ENCODE assay signal across 14 cellular contexts in the genomic region with DNA sequence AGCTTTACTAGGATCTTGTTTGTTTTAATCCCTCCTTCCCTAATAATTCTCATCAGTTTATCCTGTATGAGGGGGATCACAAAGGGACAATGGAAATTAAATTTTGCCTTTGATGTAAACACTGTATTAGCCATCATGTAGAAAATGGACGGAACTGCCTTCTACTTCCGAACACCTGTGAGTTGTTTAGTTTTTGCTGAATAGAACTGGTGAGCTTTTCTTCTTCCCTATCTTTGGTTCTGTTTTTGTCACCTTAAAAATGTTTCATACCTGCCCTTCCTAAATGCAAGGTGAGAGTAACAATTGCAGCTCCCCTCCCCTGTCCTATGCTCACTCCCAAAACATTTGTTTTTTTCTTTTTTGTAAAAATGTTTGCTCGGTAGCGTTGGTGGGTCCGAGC. TPM values are rescaled to one million over a fixed set of nuclear protein-coding genes. Genes with fewer than 3 reads are reported as not detected.
DNase-seq lines count a peak whose midpoint lies in the region; TF ChIP-seq lines count a peak whose summit lies in the region.
"Had no signal": no experiment of that assay in that cellular context is flagged by ENCODE, and none has a peak within 500 bp of the region (broad histone marks: within the 10 kb centered on the region; RNA-seq: fewer than 3 reads in every experiment).

No MANE protein-coding gene starts in this region.

- peak; percentile 48 for DNase-seq in DMS153 treated with DMSO at 0.1 percent for 48 hours (lab: John Stamatoyannopoulos, UW; ENCODE audit: unreplicated experiment)
- no peak for DNase-seq in DMS153 (lab: John Stamatoyannopoulos, UW)
- peak; percentile 25 for DNase-seq in NCI-H146 treated with DMSO at 0.1 percent for 48 hours (lab: John Stamatoyannopoulos, UW; ENCODE audit: unreplicated experiment)
- no peak for DNase-seq in epithelial cell of prostate (ENCODE audit: low read depth, low spot score)
- DNase-seq in prostate gland (ENCODE audit: low spot score) = no peak
- DNase-seq in SW480 (ENCODE audit: low spot score) = no peak
- no peak for DNase-seq in GM13976 (ENCODE audit: low spot score)
- DNase-seq in stimulated activated CD4-positive, alpha-beta T cell treated with anti-CD3 and anti-CD28 coated beads, Interleukin-2, amount 100 ng/mL, for 24 hours = no peak
- DNase-seq: 8988T; activated CD8-positive, alpha-beta memory T cell treated with anti-CD3 and anti-CD28 coated beads, Interleukin-2, amount 50 U/mL, for 48 hours; activated naive CD8-positive, alpha-beta T cell treated with anti-CD3 and anti-CD28 coated beads, Interleukin-2, amount 50 U/mL, for 24 hours; NCI-H774; spleen had no signal

- no peak for TF ChIP-seq POLR2A in prostate gland (IDR thresholded peaks at IDR 0.05)

- peak overlapping the region; percentile 97 for H3K27ac ChIP-seq in epithelial cell of prostate
- peak overlapping the region; percentile 96 for H3K27ac ChIP-seq in prostate gland
- H3K27ac ChIP-seq: SJSA1, spleen had no signal

- H3K4me3 ChIP-seq in prostate gland = peak overlapping the region; percentile 59 to 63
- H3K4me3 ChIP-seq: SJSA1 had no signal

- H3K9me3 ChIP-seq in prostate gland = no peaks in the 10 kb centered on the region
- H3K9me3 ChIP-seq: SJSA1 had no signal

- H3K36me3 ChIP-seq in prostate gland = no peaks in the 10 kb centered on the region
- H3K36me3 ChIP-seq: SJSA1, spleen had no signal

- intact Hi-C loops in prostate gland (cut with DNase I) = no loop called here

- peaks cover 7% of the 10 kb centered on the region for H3K4me1 ChIP-seq in prostate gland (replicated peaks)

- TF ChIP-seq CTCF in prostate gland (IDR thresholded peaks at IDR 0.05) = no peak
- TF ChIP-seq CTCF in GM13976 (IDR thresholded peaks at IDR 0.05; ENCODE audit: borderline replicate concordance, control extremely low read depth, extremely low read depth, insufficient read depth, missing control alignments) = no peak

- H3K27me3 ChIP-seq in prostate gland (replicated peaks; ENCODE audit: insufficient read depth) = no peaks in the 10 kb centered on the region

- 10% methylated on average over 5 of the region's 5 CpGs for WGBS in prostate gland

- in situ Hi-C loops in GM13976 (cut with MboI; ENCODE audit: low sequenced_read_pairs, unreplicated experiment) = no loop called here

RNA-seq across cellular contexts. Expression of a gene that starts 7.6 kb away (rescaled TPM):
- 100 to 1,000 TPM; 186 to 656 TPM for total RNA-seq in prostate gland
- total RNA-seq: spleen had no signal

RNA-seq across cellular contexts. Expression of a gene that starts 8.0 kb away (rescaled TPM):
- 10 to 100 TPM; 88.2 to 89.8 TPM for total RNA-seq in prostate gland
- total RNA-seq: SJSA1, spleen had no signal

Comparison
In these comparisons a context has a peak if more than half of its experiments do, and no peak if none do; other contexts are left out.
1. DNase-seq: peak in DMS153 treated with DMSO at 0.1 percent for 48 hours (single experiment) and NCI-H146 treated with DMSO at 0.1 percent for 48 hours (single experiment); none in DMS153 (single experiment), epithelial cell of prostate (single experiment), prostate gland (single experiment), SW480 (single experiment), GM13976 (single experiment) and stimulated activated CD4-positive, alpha-beta T cell treated with anti-CD3 and anti-CD28 coated beads, Interleukin-2, amount 100 ng/mL, for 24 hours (0 of 2).